1 cellular context compared by ENCODE assay signal in the genomic region with DNA sequence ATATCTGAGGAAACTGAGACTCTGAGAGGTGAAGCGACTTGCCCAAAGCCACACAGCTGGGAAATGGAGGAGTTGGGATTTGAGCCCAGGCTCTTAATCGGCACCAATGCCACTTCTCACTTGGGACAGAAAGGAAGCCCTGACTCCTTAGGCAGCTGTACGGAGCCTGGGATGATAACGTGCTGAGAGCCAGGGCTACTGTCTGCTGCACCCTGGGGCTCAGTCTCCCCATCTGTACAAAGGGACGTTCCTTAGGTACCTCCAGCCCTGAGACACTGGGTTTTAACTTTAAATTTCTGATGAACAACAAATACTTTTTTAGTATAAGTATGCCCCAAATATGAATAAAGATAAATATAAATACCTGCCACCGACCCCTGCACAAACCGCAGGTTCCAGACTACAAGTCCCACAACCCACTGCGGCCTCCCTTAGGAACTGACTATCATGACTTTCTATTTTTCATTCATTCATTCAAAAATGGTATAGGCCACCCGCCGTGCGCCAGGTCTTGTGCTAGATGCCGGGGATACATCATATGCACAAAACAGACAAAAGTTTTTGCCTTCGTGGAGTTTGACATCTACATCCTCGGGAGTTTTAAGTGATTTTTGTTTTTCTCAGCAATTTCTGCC.
TF ChIP-seq lines count a peak whose summit lies in the region.

No MANE protein-coding gene starts in this region.

TF ChIP-seq in WTC11, 78 proteins besides CTCF, POLR2A, EP300 and RAD21 (continued from another document):
- TF ChIP-seq, protein P1, sequence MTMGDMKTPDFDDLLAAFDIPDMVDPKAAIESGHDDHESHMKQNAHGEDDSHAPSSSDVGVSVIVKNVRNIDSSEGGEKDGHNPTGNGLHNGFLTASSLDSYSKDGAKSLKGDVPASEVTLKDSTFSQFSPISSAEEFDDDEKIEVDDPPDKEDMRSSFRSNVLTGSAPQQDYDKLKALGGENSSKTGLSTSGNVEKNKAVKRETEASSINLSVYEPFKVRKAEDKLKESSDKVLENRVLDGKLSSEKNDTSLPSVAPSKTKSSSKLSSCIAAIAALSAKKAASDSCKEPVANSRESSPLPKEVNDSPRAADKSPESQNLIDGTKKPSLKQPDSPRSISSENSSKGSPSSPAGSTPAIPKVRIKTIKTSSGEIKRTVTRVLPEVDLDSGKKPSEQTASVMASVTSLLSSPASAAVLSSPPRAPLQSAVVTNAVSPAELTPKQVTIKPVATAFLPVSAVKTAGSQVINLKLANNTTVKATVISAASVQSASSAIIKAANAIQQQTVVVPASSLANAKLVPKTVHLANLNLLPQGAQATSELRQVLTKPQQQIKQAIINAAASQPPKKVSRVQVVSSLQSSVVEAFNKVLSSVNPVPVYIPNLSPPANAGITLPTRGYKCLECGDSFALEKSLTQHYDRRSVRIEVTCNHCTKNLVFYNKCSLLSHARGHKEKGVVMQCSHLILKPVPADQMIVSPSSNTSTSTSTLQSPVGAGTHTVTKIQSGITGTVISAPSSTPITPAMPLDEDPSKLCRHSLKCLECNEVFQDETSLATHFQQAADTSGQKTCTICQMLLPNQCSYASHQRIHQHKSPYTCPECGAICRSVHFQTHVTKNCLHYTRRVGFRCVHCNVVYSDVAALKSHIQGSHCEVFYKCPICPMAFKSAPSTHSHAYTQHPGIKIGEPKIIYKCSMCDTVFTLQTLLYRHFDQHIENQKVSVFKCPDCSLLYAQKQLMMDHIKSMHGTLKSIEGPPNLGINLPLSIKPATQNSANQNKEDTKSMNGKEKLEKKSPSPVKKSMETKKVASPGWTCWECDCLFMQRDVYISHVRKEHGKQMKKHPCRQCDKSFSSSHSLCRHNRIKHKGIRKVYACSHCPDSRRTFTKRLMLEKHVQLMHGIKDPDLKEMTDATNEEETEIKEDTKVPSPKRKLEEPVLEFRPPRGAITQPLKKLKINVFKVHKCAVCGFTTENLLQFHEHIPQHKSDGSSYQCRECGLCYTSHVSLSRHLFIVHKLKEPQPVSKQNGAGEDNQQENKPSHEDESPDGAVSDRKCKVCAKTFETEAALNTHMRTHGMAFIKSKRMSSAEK (CRISPR knock-in tag; IDR thresholded peaks at IDR 0.05; ENCODE audit: borderline replicate concordance) = no peak
- TF ChIP-seq, protein P2, sequence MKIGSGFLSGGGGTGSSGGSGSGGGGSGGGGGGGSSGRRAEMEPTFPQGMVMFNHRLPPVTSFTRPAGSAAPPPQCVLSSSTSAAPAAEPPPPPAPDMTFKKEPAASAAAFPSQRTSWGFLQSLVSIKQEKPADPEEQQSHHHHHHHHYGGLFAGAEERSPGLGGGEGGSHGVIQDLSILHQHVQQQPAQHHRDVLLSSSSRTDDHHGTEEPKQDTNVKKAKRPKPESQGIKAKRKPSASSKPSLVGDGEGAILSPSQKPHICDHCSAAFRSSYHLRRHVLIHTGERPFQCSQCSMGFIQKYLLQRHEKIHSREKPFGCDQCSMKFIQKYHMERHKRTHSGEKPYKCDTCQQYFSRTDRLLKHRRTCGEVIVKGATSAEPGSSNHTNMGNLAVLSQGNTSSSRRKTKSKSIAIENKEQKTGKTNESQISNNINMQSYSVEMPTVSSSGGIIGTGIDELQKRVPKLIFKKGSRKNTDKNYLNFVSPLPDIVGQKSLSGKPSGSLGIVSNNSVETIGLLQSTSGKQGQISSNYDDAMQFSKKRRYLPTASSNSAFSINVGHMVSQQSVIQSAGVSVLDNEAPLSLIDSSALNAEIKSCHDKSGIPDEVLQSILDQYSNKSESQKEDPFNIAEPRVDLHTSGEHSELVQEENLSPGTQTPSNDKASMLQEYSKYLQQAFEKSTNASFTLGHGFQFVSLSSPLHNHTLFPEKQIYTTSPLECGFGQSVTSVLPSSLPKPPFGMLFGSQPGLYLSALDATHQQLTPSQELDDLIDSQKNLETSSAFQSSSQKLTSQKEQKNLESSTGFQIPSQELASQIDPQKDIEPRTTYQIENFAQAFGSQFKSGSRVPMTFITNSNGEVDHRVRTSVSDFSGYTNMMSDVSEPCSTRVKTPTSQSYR (CRISPR knock-in tag; IDR thresholded peaks at IDR 0.05) = no peak
- TF ChIP-seq SOX15 (CRISPR knock-in tag; IDR thresholded peaks at IDR 0.05) (no peak), MXD4 (CRISPR knock-in tag; IDR thresholded peaks at IDR 0.05; ENCODE audit: borderline replicate concordance) (no peak)
TF ChIP-seq in WTC11: peak in this region for 1.
